In genomic region chr15:63487076-63487757, GRCh38 we compare ENCODE assay signal across 8 cellular contexts. TPM values are rescaled to one million over a fixed set of nuclear protein-coding genes. Genes with fewer than 3 reads are reported as not detected.
DNase-seq lines count a peak whose midpoint lies in the region; ATAC-seq and TF ChIP-seq lines count a peak whose summit lies in the region.

No MANE protein-coding gene starts in this region.

- WGBS in psoas muscle, 3 donors, result 25 to 30% (median 30%) methylated on average over 16 of the region's 16 CpGs

- no peaks in the 10 kb centered on the region for H3K36me3 Mint-ChIP-seq in activated naive CD4-positive, alpha-beta T cell treated with anti-CD3 and anti-CD28 coated beads, Interleukin-2, amount 50 U/mL, for 72 hours

- no peaks in the 10 kb centered on the region for H3K36me3 ChIP-seq in psoas muscle (ENCODE audit: insufficient read depth in 1 of 2, low read depth in 1 of 2)

- no peaks in the 10 kb centered on the region for H3K9me3 Mint-ChIP-seq in activated naive CD4-positive, alpha-beta T cell treated with anti-CD3 and anti-CD28 coated beads, Interleukin-2, amount 50 U/mL, for 72 hours

- no peaks in the 10 kb centered on the region for H3K9me3 ChIP-seq in psoas muscle

- H3K27ac Mint-ChIP-seq in activated naive CD4-positive, alpha-beta T cell treated with anti-CD3 and anti-CD28 coated beads, Interleukin-2, amount 50 U/mL, for 72 hours, result peak overlapping the region in 1 of 2 donors; percentile 42

- TF ChIP-seq CTCF in psoas muscle (IDR thresholded peaks at IDR 0.05), result peak; percentile 86

- intact Hi-C loops in Right ventricle myocardium inferior (cut with DNase I) (loop anchor here (1.0 kb wide), 1 partner anchor 112 kb away; no protein-coding TSS in a partner anchor), psoas muscle (cut with DNase I) (no loop called here)

- no peak overlapping the region for H3K4me3 ChIP-seq in Jurkat, Clone E6-1 (ENCODE audit: low read length)
- H3K4me3 ChIP-seq in psoas muscle, result no peak overlapping the region

- H3K27ac ChIP-seq in psoas muscle, result no peak overlapping the region

- H3K27me3 ChIP-seq in psoas muscle (ENCODE audit: insufficient read depth in 3 of 3, low read length in 2 of 3), result no peaks in the 10 kb centered on the region

- no peaks in the 10 kb centered on the region for H3K4me1 ChIP-seq in psoas muscle

- ATAC-seq in GM19351 (IDR thresholded peaks at IDR 0.05; ENCODE audit: unreplicated experiment) (peak; percentile 40), Right ventricle myocardium inferior (peak; percentile 90), psoas muscle (peak; percentile 87 to 95 (median 92)), GM18858 (IDR thresholded peaks at IDR 0.05; ENCODE audit: unreplicated experiment) (no peak)
- peak; percentile 81 to 91 for ATAC-seq in activated naive CD4-positive, alpha-beta T cell treated with anti-CD3 and anti-CD28 coated beads, Interleukin-2, amount 50 U/mL, for 72 hours

- peak in 13 of 14 donors; percentile 13 to 83 (median 61) for DNase-seq in C1 segment of cervical spinal cord (lab: John Stamatoyannopoulos, UW)
- DNase-seq in Jurkat, Clone E6-1 (ENCODE audit: low read depth, low spot score), result peak; percentile 69
- peak; percentile 79 for DNase-seq in T follicular helper cell (ENCODE audit: low read depth)
- DNase-seq in activated naive CD4-positive, alpha-beta T cell treated with anti-CD3 and anti-CD28 coated beads, Interleukin-2, amount 50 U/mL, for 72 hours (ENCODE audit: low spot score in 2 of 2), result peak; percentile 81 to 97
- DNase-seq in Right ventricle myocardium inferior (ENCODE audit: missing footprints), result peak; percentile 94
- peak; percentile 88 to 91 for DNase-seq in psoas muscle

RNA-seq across cellular contexts. Expression of gene USP3, which starts 17.2 kb away (rescaled TPM):
- 30.9 TPM for polyA plus RNA-seq in Jurkat, Clone E6-1 (2012; ENCODE audit: insufficient read depth, insufficient read length)
- 10 to 100 TPM; 71.4 to 81.4 TPM for total RNA-seq in activated naive CD4-positive, alpha-beta T cell treated with anti-CD3 and anti-CD28 coated beads, Interleukin-2, amount 50 U/mL, for 72 hours
- total RNA-seq in Right ventricle myocardium inferior (13.7 TPM), psoas muscle (10 to 100 TPM in 3 of 4 donors, 1 to 10 TPM in 1; 9.4 to 13.6 (median 12.1) TPM)
- polyA plus RNA-seq in psoas muscle, result 10 to 100 TPM; 10.1 to 11.5 (median 10.9) TPM
